Comparison of ENCODE assay signal across 9 cellular contexts in genomic region chr15:94670436-94671034, GRCh38.
DNase-seq lines count a peak whose midpoint lies in the region; ATAC-seq and TF ChIP-seq lines count a peak whose summit lies in the region.
"Had no signal": no experiment of that assay in that cellular context is flagged by ENCODE, and none has a peak within 500 bp of the region (broad histone marks: within the 10 kb centered on the region; RNA-seq: fewer than 3 reads in every experiment).

No MANE protein-coding gene starts in this region.

- no peak for DNase-seq in CD4-positive, alpha-beta T cell
- DNase-seq in HCEC 1CT (peak; percentile 48), NCI-H69 (lab: John Stamatoyannopoulos, UW) (peak; percentile 59), colonic mucosa (no peak), mesendoderm (peak; percentile 57)

- intact Hi-C loops in CD4-positive, alpha-beta T cell (cut with DNase I, micrococcal nuclease) = loop anchor here in 1 of 2 experiments (5.0 kb wide), 1 partner anchor 622 kb away; no protein-coding TSS in a partner anchor
- intact Hi-C loops in colonic mucosa (cut with DNase I) = loop anchor here (2.0 to 10.0 kb wide), 2 partner anchors 256 to 622 kb away; no protein-coding TSS in a partner anchor

- no peak overlapping the region for H3K27ac Mint-ChIP-seq in CD4-positive, alpha-beta T cell
- H3K27ac Mint-ChIP-seq: memory B cell had no signal

- no peak overlapping the region for H3K27ac ChIP-seq in CD4-positive, alpha-beta T cell (ENCODE audit: low read depth, low read length)
- H3K27ac ChIP-seq in colonic mucosa (no peak overlapping the region), mesendoderm (ENCODE audit: low read depth, low read length) (no peak overlapping the region)

- no peak overlapping the region for H2BK5ac ChIP-seq in mesendoderm (ENCODE audit: low read length)

- H3K4me1 ChIP-seq in colonic mucosa = no peaks in the 10 kb centered on the region
- H3K4me1 ChIP-seq in mesendoderm (ENCODE audit: control insufficient read depth, low read depth, low read length) = peaks cover 3% of the 10 kb centered on the region

- H3K27me3 ChIP-seq in CD4-positive, alpha-beta T cell (ENCODE audit: control insufficient read depth, insufficient read depth, low read length) = no peaks in the 10 kb centered on the region
- H3K27me3 ChIP-seq in colonic mucosa (no peaks in the 10 kb centered on the region), mesendoderm (ENCODE audit: insufficient read depth, low read length, poor library complexity) (no peaks in the 10 kb centered on the region)

- no peak overlapping the region for H3K18ac ChIP-seq in mesendoderm (ENCODE audit: low read length)

- H2BK15ac ChIP-seq in mesendoderm (replicated peaks; ENCODE audit: low read depth) = no peak overlapping the region

- no peak overlapping the region for H3K56ac ChIP-seq in mesendoderm (ENCODE audit: low read length)

- peak; percentile 62 for TF ChIP-seq CTCF in CD4-positive, alpha-beta T cell (IDR thresholded peaks at IDR 0.05)
- TF ChIP-seq CTCF in colonic mucosa (IDR thresholded peaks at IDR 0.05) = peak; percentile 55

- H2AK5ac ChIP-seq in mesendoderm (ENCODE audit: low read length) = no peak overlapping the region

- no peaks in the 10 kb centered on the region for H3K79me2 ChIP-seq in mesendoderm (ENCODE audit: control insufficient read depth, insufficient read depth, low read length)

- no peak overlapping the region for H4K8ac ChIP-seq in mesendoderm (ENCODE audit: low read depth, low read length)

- WGBS in mesendoderm (ENCODE audit: extremely low coverage, insufficient coverage, low lambda C conversion rate) = no CpG with 5 or more reads among the region's 3 CpGs

- no peak overlapping the region for H4K5ac ChIP-seq in mesendoderm (ENCODE audit: low read length)

- H3K9me3 Mint-ChIP-seq in CD4-positive, alpha-beta T cell = no peaks in the 10 kb centered on the region
- H3K9me3 Mint-ChIP-seq: memory B cell had no signal

- no peaks in the 10 kb centered on the region for H3K9me3 ChIP-seq in CD4-positive, alpha-beta T cell (ENCODE audit: control insufficient read depth, low read length)
- no peaks in the 10 kb centered on the region for H3K9me3 ChIP-seq in colonic mucosa

- no peaks in the 10 kb centered on the region for H3K79me1 ChIP-seq in mesendoderm (ENCODE audit: low read length)

- H3K4ac ChIP-seq in mesendoderm (ENCODE audit: low read depth, low read length) = no peak overlapping the region

- H3K27me3 Mint-ChIP-seq in CD4-positive, alpha-beta T cell = peaks cover 40% of the 10 kb centered on the region

- H3K36me3 Mint-ChIP-seq in CD4-positive, alpha-beta T cell (ENCODE audit: low read depth) = no peaks in the 10 kb centered on the region
- H3K36me3 Mint-ChIP-seq: memory B cell had no signal

- H3K4me2 ChIP-seq in mesendoderm (ENCODE audit: low read length) = no peak overlapping the region

- H3K36me3 ChIP-seq in colonic mucosa (no peaks in the 10 kb centered on the region), mesendoderm (ENCODE audit: control insufficient read depth, insufficient read depth, low read length) (no peaks in the 10 kb centered on the region)

- POLR2A ChIA-PET in CD4-positive, alpha-beta T cell (lab: Charles Lee) = no interaction called here

- H3K23ac ChIP-seq in mesendoderm (ENCODE audit: low read length) = no peak overlapping the region

- ATAC-seq in CD4-positive, alpha-beta T cell (ENCODE audit: poor library complexity) = no peak
- ATAC-seq in GM21515 (IDR thresholded peaks at IDR 0.05; ENCODE audit: unreplicated experiment) (no peak), GM19023 (IDR thresholded peaks at IDR 0.05; ENCODE audit: unreplicated experiment) (no peak), HG02852 (IDR thresholded peaks at IDR 0.05; ENCODE audit: unreplicated experiment) (no peak)

- H3K9ac ChIP-seq in colonic mucosa (ENCODE audit: low read depth in 2 of 2, low read length in 2 of 2) (no peak overlapping the region), mesendoderm (ENCODE audit: low read length) (no peak overlapping the region)

- no peaks in the 10 kb centered on the region for H3K4me1 Mint-ChIP-seq in CD4-positive, alpha-beta T cell (ENCODE audit: low read depth)
- H3K4me1 Mint-ChIP-seq: memory B cell had no signal

- H3K4me3 Mint-ChIP-seq in CD4-positive, alpha-beta T cell = no peak overlapping the region
- H3K4me3 Mint-ChIP-seq: memory B cell had no signal

- no peak overlapping the region for H3K4me3 ChIP-seq in colonic mucosa
- H3K4me3 ChIP-seq in mesendoderm (ENCODE audit: low read length) = no peak overlapping the region

- H2BK120ac ChIP-seq in mesendoderm (ENCODE audit: low read depth, low read length) = no peak overlapping the region

- CTCF ChIA-PET in CD4-positive, alpha-beta T cell (lab: Charles Lee) = no interaction called here

Comparison
In these comparisons a context has a peak if more than half of its experiments do, and no peak if none do; other contexts are left out.
1. DNase-seq: peak in HCEC 1CT (single experiment), NCI-H69 (single experiment) and mesendoderm (single experiment); none in CD4-positive, alpha-beta T cell (0 of 10) and colonic mucosa (single experiment).